12 cellular contexts compared by ENCODE assay signal in genomic region chr21:31176080-31176551, GRCh38.
DNase-seq lines count a peak whose midpoint lies in the region; ATAC-seq and TF ChIP-seq lines count a peak whose summit lies in the region.
"Had no signal": no experiment of that assay in that cellular context is flagged by ENCODE, and none has a peak within 500 bp of the region (broad histone marks: within the 10 kb centered on the region; RNA-seq: fewer than 3 reads in every experiment).

No MANE protein-coding gene starts in this region.

- DNase-seq in BE2C (no peak), CD1c-positive myeloid dendritic cell (ENCODE audit: extremely low spot score) (peak; percentile 71), T-helper 17 cell (no peak), dorsolateral prefrontal cortex (no peak), DMS79 treated with DMSO at 0.1 percent for 48 hours (lab: John Stamatoyannopoulos, UW) (no peak)
- DNase-seq: NCI-H1930, NCI-H69, right cardiac atrium, transverse colon had no signal

- intact Hi-C loops in dorsolateral prefrontal cortex (cut with DNase I), result loop anchor here in 1 of 2 donors (5.0 kb wide), 1 partner anchor 69 kb away; no protein-coding TSS in a partner anchor

- no peaks in the 10 kb centered on the region for H3K27me3 Mint-ChIP-seq in T-helper 17 cell

- H3K4me1 ChIP-seq in BE2C, result peaks cover 32% of the 10 kb centered on the region

- peak overlapping the region in 31 of 59 donors; percentile 0 to 84 (median 65) for H3K27ac ChIP-seq in dorsolateral prefrontal cortex

- H3K36me3 ChIP-seq in BE2C, result no peaks in the 10 kb centered on the region
- H3K36me3 ChIP-seq: transverse colon had no signal

- peak; percentile 47 for ATAC-seq in T-helper 17 cell
- no peak for ATAC-seq in HG03139 (IDR thresholded peaks at IDR 0.05; ENCODE audit: unreplicated experiment)
- no peak for ATAC-seq in GM18505 (IDR thresholded peaks at IDR 0.05; ENCODE audit: unreplicated experiment)
- ATAC-seq: right cardiac atrium had no signal

- peak; percentile 9; the same call in 1 of the 2 replicates for TF ChIP-seq CTCF in BE2C (IDR thresholded peaks at IDR 0.05; ENCODE audit: low read depth, low read length)
- TF ChIP-seq CTCF in dorsolateral prefrontal cortex (IDR thresholded peaks at IDR 0.05 in 54 of 56, conservative IDR thresholded peaks at IDR 0.05 in 2 of 56; ENCODE audit: low read depth in 1 of 56, partially characterized antibody in 56 of 56), result no peak

- peaks cover 5% of the 10 kb centered on the region for H3K36me3 Mint-ChIP-seq in T-helper 17 cell (ENCODE audit: low read depth)

- H3K9me3 ChIP-seq in BE2C, result no peaks in the 10 kb centered on the region
- H3K9me3 ChIP-seq in T-helper 17 cell (ENCODE audit: control insufficient read depth, low read length, poor library complexity, severe bottlenecking), result no peaks in the 10 kb centered on the region
- H3K9me3 ChIP-seq: transverse colon had no signal

- H3K4me1 Mint-ChIP-seq in T-helper 17 cell, result peaks cover 45% of the 10 kb centered on the region

- peak overlapping the region; percentile 92 for H3K27ac Mint-ChIP-seq in T-helper 17 cell

- TF ChIP-seq POLR2A in GM18505 (IDR thresholded peaks at IDR 0.05; ENCODE audit: borderline replicate concordance, extremely low read depth, insufficient read depth, insufficient read length), result no peak

- H3K4me3 ChIP-seq in BE2C (ENCODE audit: low read depth, low read length), result no peak overlapping the region
- H3K4me3 ChIP-seq in dorsolateral prefrontal cortex, result no peak overlapping the region
- H3K4me3 ChIP-seq: transverse colon had no signal

- H3K27me3 ChIP-seq in BE2C, result no peaks in the 10 kb centered on the region
- no peaks in the 10 kb centered on the region for H3K27me3 ChIP-seq in dorsolateral prefrontal cortex
- H3K27me3 ChIP-seq: transverse colon had no signal

- H3K4me3 Mint-ChIP-seq in T-helper 17 cell, result peak overlapping the region; percentile 64
- H3K4me3 Mint-ChIP-seq: neural crest cell had no signal
